9 cellular contexts compared by ENCODE assay signal in genomic region chr17:28741358-28742349, GRCh38. TPM values are rescaled to one million over a fixed set of nuclear protein-coding genes. Genes with fewer than 3 reads are reported as not detected.
DNase-seq lines count a peak whose midpoint lies in the region; ATAC-seq and TF ChIP-seq lines count a peak whose summit lies in the region.
"Had no signal": no experiment of that assay in that cellular context is flagged by ENCODE, and none has a peak within 500 bp of the region (broad histone marks: within the 10 kb centered on the region; RNA-seq: fewer than 3 reads in every experiment).

No MANE protein-coding gene starts in this region.

- no peaks in the 10 kb centered on the region for H3K9me3 ChIP-seq in left ventricle myocardium inferior (replicated peaks)
- H3K9me3 ChIP-seq: pancreas had no signal

- H3K4me1 Mint-ChIP-seq in glutamatergic neuron (ENCODE audit: low read depth, unreplicated experiment) (peaks cover 16% of the 10 kb centered on the region), type B pancreatic cell (ENCODE audit: unreplicated experiment) (peaks cover 6% of the 10 kb centered on the region)

- H3K27ac ChIP-seq in left ventricle myocardium inferior (replicated peaks) (no peak overlapping the region), brain microvascular endothelial cell (no peak overlapping the region)

- peaks cover 39% of the 10 kb centered on the region for H3K4me1 ChIP-seq in left ventricle myocardium inferior

- DNase-seq in Right ventricle myocardium superior (peak; percentile 43), left ventricle myocardium inferior (no peak), RPMI8226 (peak; percentile 79), glutamatergic neuron (no peak), type B pancreatic cell (ENCODE audit: extremely low spot score, unreplicated experiment) (no peak), Right ventricle myocardium inferior (ENCODE audit: missing footprints) (no peak), brain microvascular endothelial cell (no peak), cerebellar nuclear complex (lab: John Stamatoyannopoulos, UW) (no peak)

- no peaks in the 10 kb centered on the region for H3K27me3 ChIP-seq in left ventricle myocardium inferior (ENCODE audit: low read depth)
- no peaks in the 10 kb centered on the region for H3K27me3 ChIP-seq in brain microvascular endothelial cell (replicated peaks)
- H3K27me3 ChIP-seq: pancreas had no signal

- in situ Hi-C loops in brain microvascular endothelial cell (cut with HindIII; ENCODE audit: low pct_ligation_motif_present, low sequenced_read_pairs), result no loop called here

- no peak for ATAC-seq in Right ventricle myocardium superior (ENCODE audit: poor library complexity)
- ATAC-seq in Right ventricle myocardium inferior, result no peak
- ATAC-seq: pancreas had no signal

- no peaks in the 10 kb centered on the region for H3K36me3 ChIP-seq in left ventricle myocardium inferior
- H3K36me3 ChIP-seq in brain microvascular endothelial cell (replicated peaks), result peaks cover 7% of the 10 kb centered on the region
- H3K36me3 ChIP-seq: pancreas had no signal

- H3K9me3 Mint-ChIP-seq in glutamatergic neuron (ENCODE audit: unreplicated experiment) (peaks cover 25% of the 10 kb centered on the region), type B pancreatic cell (no peaks in the 10 kb centered on the region)

- H3K4me3 ChIP-seq in left ventricle myocardium inferior (no peak overlapping the region), brain microvascular endothelial cell (ENCODE audit: low read depth, low read length) (no peak overlapping the region)
- H3K4me3 ChIP-seq: pancreas had no signal

- no peak overlapping the region for H3K4me3 Mint-ChIP-seq in glutamatergic neuron (ENCODE audit: unreplicated experiment)
- H3K4me3 Mint-ChIP-seq in type B pancreatic cell, result no peak overlapping the region

- H3K27ac Mint-ChIP-seq in glutamatergic neuron (ENCODE audit: unreplicated experiment) (peak overlapping the region; percentile 48), type B pancreatic cell (peak overlapping the region; percentile 99)

- intact Hi-C loops in Right ventricle myocardium superior (cut with DNase I), result no loop called here
- intact Hi-C loops in left ventricle myocardium inferior (cut with micrococcal nuclease), result no loop called here
- intact Hi-C loops in Right ventricle myocardium inferior (cut with DNase I), result no loop called here

- H3K27me3 Mint-ChIP-seq in glutamatergic neuron (ENCODE audit: unreplicated experiment) (peaks cover 19% of the 10 kb centered on the region), type B pancreatic cell (no peaks in the 10 kb centered on the region)

- no peak for TF ChIP-seq CTCF in left ventricle myocardium inferior (IDR thresholded peaks at IDR 0.05; ENCODE audit: borderline replicate concordance)
- no peak for TF ChIP-seq CTCF in glutamatergic neuron (IDR thresholded peaks at IDR 0.05; ENCODE audit: partially characterized antibody, unreplicated experiment)
- no peak for TF ChIP-seq CTCF in type B pancreatic cell (conservative IDR thresholded peaks at IDR 0.05)
- no peak for TF ChIP-seq CTCF in brain microvascular endothelial cell (IDR thresholded peaks at IDR 0.05; ENCODE audit: low read depth, low read length, missing control alignments)

- H3K36me3 Mint-ChIP-seq in glutamatergic neuron (ENCODE audit: unreplicated experiment) (peaks cover 4% of the 10 kb centered on the region), type B pancreatic cell (peaks cover 10% of the 10 kb centered on the region)

RNA-seq across cellular contexts. Expression of gene TRAF4, which starts 2.2 kb away (rescaled TPM):
- total RNA-seq in Right ventricle myocardium superior (2.4 TPM), left ventricle myocardium inferior (3.5 TPM), glutamatergic neuron (ENCODE audit: unreplicated experiment) (373 TPM), type B pancreatic cell (ENCODE audit: low replicate concordance) (219 and 327 TPM in 2 replicates), Right ventricle myocardium inferior (3.8 TPM)

RNA-seq across cellular contexts. Expression of gene NEK8, which starts 13.1 kb away (rescaled TPM):
- total RNA-seq in Right ventricle myocardium superior (0.30 TPM), left ventricle myocardium inferior (1.4 TPM), glutamatergic neuron (ENCODE audit: unreplicated experiment) (5.9 TPM), type B pancreatic cell (ENCODE audit: low replicate concordance) (8.7 and 9.5 TPM in 2 replicates), Right ventricle myocardium inferior (0.60 TPM)

RNA-seq across cellular contexts. Expression of gene TLCD1, which starts 15.6 kb away (rescaled TPM):
- 1.9 TPM for total RNA-seq in Right ventricle myocardium superior
- total RNA-seq in left ventricle myocardium inferior, result 3.1 TPM
- 8.2 TPM for total RNA-seq in glutamatergic neuron (ENCODE audit: unreplicated experiment)
- total RNA-seq in type B pancreatic cell (ENCODE audit: low replicate concordance), result 18.6 and 40.2 TPM in 2 replicates
- total RNA-seq in Right ventricle myocardium inferior, result 2.4 TPM

RNA-seq across cellular contexts. Expression of gene RPL23A, which starts 21.9 kb away (rescaled TPM):
- 858 TPM for total RNA-seq in Right ventricle myocardium superior
- 840 TPM for total RNA-seq in left ventricle myocardium inferior
- total RNA-seq in glutamatergic neuron (ENCODE audit: unreplicated experiment), result 627 TPM
- total RNA-seq in type B pancreatic cell (ENCODE audit: low replicate concordance), result 1,717 and 1,950 TPM in 2 replicates
- 945 TPM for total RNA-seq in Right ventricle myocardium inferior

RNA-seq across cellular contexts. Expression of gene RAB34, which starts 24.0 kb away (rescaled TPM):
- 14.5 TPM for total RNA-seq in Right ventricle myocardium superior
- 13.1 TPM for total RNA-seq in left ventricle myocardium inferior
- total RNA-seq in glutamatergic neuron (ENCODE audit: unreplicated experiment), result 54.3 TPM
- total RNA-seq in type B pancreatic cell (ENCODE audit: low replicate concordance), result 54.2 and 133 TPM in 2 replicates
- total RNA-seq in Right ventricle myocardium inferior, result 16.2 TPM

Comparison
In these comparisons a context has a peak if more than half of its experiments do, and no peak if none do; other contexts are left out.
1. DNase-seq: peak in Right ventricle myocardium superior (single experiment) and RPMI8226 (single experiment); none in left ventricle myocardium inferior (single experiment), glutamatergic neuron (single experiment), type B pancreatic cell (single experiment), Right ventricle myocardium inferior (single experiment), brain microvascular endothelial cell (single experiment) and cerebellar nuclear complex (0 of 2).
2. RNA of gene TRAF4, which starts 2.2 kb away (total RNA-seq): 373 TPM in glutamatergic neuron (single experiment) and 219 to 327 TPM in type B pancreatic cell; 3.8 TPM in Right ventricle myocardium inferior (single experiment), 3.5 TPM in left ventricle myocardium inferior (single experiment) and 2.4 TPM in Right ventricle myocardium superior (single experiment); every median in the first group is over 10 times any median in the second.